Comparison of ENCODE assay signal across 10 cellular contexts in genomic region chr4:135418353-135418752, GRCh38.
DNase-seq lines count a peak whose midpoint lies in the region; ATAC-seq and TF ChIP-seq lines count a peak whose summit lies in the region.
"Had no signal": no experiment of that assay in that cellular context is flagged by ENCODE, and none has a peak within 500 bp of the region (broad histone marks: within the 10 kb centered on the region; RNA-seq: fewer than 3 reads in every experiment).

No MANE protein-coding gene starts in this region.

- no peak overlapping the region for H3K4me3 ChIP-seq in fibroblast of mammary gland (ENCODE audit: control insufficient read depth, low read depth, low read length)
- H3K4me3 ChIP-seq: thyroid gland had no signal

- DNase-seq in AG09319 (ENCODE audit: extremely low read depth, low read depth) (no peak), LoVo (ENCODE audit: low spot score) (peak; percentile 13), fibroblast of mammary gland (ENCODE audit: low read depth) (no peak), COLO668 (lab: John Stamatoyannopoulos, UW; ENCODE audit: unreplicated experiment) (no peak), NCI-H146 treated with DMSO at 0.1 percent for 48 hours (lab: John Stamatoyannopoulos, UW; ENCODE audit: unreplicated experiment) (no peak), cerebellar nuclear complex (lab: John Stamatoyannopoulos, UW) (no peak)
- no peak for DNase-seq in activated naive CD4-positive, alpha-beta T cell treated with Interleukin-2 at 50 U/mL for 16 hours
- DNase-seq: activated gamma-delta T cell treated with Interleukin-2 at 50 U/mL for 16 hours, thyroid gland had no signal

- peak; percentile 71 for ATAC-seq in GM19351 (IDR thresholded peaks at IDR 0.05; ENCODE audit: unreplicated experiment)

- peak; percentile 16 for TF ChIP-seq CTCF in AG09319 (IDR thresholded peaks at IDR 0.05; ENCODE audit: low read depth, low read length)
- peak; percentile 4 for TF ChIP-seq CTCF in fibroblast of mammary gland (conservative IDR thresholded peaks at IDR 0.05; ENCODE audit: control insufficient read depth, insufficient read depth, low read depth, low read length)
